In genomic region chr20:36259177-36259835, GRCh38 we compare ENCODE assay signal across 17 cellular contexts.
"Had no signal": no experiment of that assay in that cellular context is flagged by ENCODE, and none has a peak within 500 bp of the region (broad histone marks: within the 10 kb centered on the region; RNA-seq: fewer than 3 reads in every experiment).

No MANE protein-coding gene starts in this region.

- H3K27me3 Mint-ChIP-seq: activated CD4-positive, alpha-beta T cell treated with anti-CD3 and anti-CD28 coated beads, Interleukin-2, amount 10 ng/mL, durations not matched to agents 24 days and 14 days; activated T-helper 17 cell treated with anti-CD3 and anti-CD28 coated beads, Interleukin-2, amount 50 U/mL, for 72 hours had no signal

- DNase-seq: activated CD4-positive, alpha-beta T cell treated with anti-CD3 and anti-CD28 coated beads, Interleukin-2, amount 10 ng/mL, durations not matched to agents 24 days and 14 days; activated CD4-positive, CD25-positive, alpha-beta regulatory T cell; activated naive CD4-positive, alpha-beta T cell treated with Interleukin-2 at 50 U/mL for 16 hours; dermis blood vessel endothelial cell; erythroblast; heart right ventricle; left lung; mammary epithelial cell; naive B cell; retina; stimulated activated CD4-positive, alpha-beta T cell treated with anti-CD3 and anti-CD28 coated beads, Interleukin-15, amount 100 ng/mL, for 24 hours; stimulated activated CD4-positive, alpha-beta T cell treated with anti-CD3 and anti-CD28 coated beads, Interleukin-4, amount 100 ng/mL, for 24 hours; stimulated activated naive CD4-positive, alpha-beta T cell treated with Interleukin-2 at 50 U/mL for 16 hours; transverse colon had no signal

- H3K4me1 ChIP-seq: gastroesophageal sphincter, heart right ventricle, left lung, transverse colon had no signal

- H3K4me3 Mint-ChIP-seq: activated CD4-positive, alpha-beta T cell treated with anti-CD3 and anti-CD28 coated beads, Interleukin-2, amount 10 ng/mL, durations not matched to agents 24 days and 14 days; activated T-helper 17 cell treated with anti-CD3 and anti-CD28 coated beads, Interleukin-2, amount 50 U/mL, for 72 hours; naive B cell; T-helper 2 cell treated with Interferon-gamma antibody and Interleukin-4, amounts not matched to agents 5 μg/mL and 100 μg/mL, for 36 hours had no signal

- H3K27me3 ChIP-seq: gastroesophageal sphincter, left lung, transverse colon had no signal

- H3K27ac ChIP-seq: gastroesophageal sphincter, heart right ventricle, left lung, transverse colon had no signal

- H3K9me3 Mint-ChIP-seq: activated CD4-positive, alpha-beta T cell treated with anti-CD3 and anti-CD28 coated beads, Interleukin-2, amount 10 ng/mL, durations not matched to agents 24 days and 14 days; activated T-helper 17 cell treated with anti-CD3 and anti-CD28 coated beads, Interleukin-2, amount 50 U/mL, for 72 hours; naive B cell; T-helper 2 cell treated with Interferon-gamma antibody and Interleukin-4, amounts not matched to agents 5 μg/mL and 100 μg/mL, for 36 hours had no signal

- H3K9me3 ChIP-seq: gastroesophageal sphincter, heart right ventricle, left lung, transverse colon had no signal

- H3K27ac Mint-ChIP-seq: activated CD4-positive, alpha-beta T cell treated with anti-CD3 and anti-CD28 coated beads, Interleukin-2, amount 10 ng/mL, durations not matched to agents 24 days and 14 days; activated T-helper 17 cell treated with anti-CD3 and anti-CD28 coated beads, Interleukin-2, amount 50 U/mL, for 72 hours; T-helper 2 cell treated with Interferon-gamma antibody and Interleukin-4, amounts not matched to agents 5 μg/mL and 100 μg/mL, for 36 hours had no signal

- ATAC-seq: activated T-helper 17 cell treated with anti-CD3 and anti-CD28 coated beads, Interleukin-2, amount 50 U/mL, for 72 hours; gastroesophageal sphincter; heart right ventricle; left lung had no signal

- H3K4me1 Mint-ChIP-seq: activated CD4-positive, alpha-beta T cell treated with anti-CD3 and anti-CD28 coated beads, Interleukin-2, amount 10 ng/mL, durations not matched to agents 24 days and 14 days; activated T-helper 17 cell treated with anti-CD3 and anti-CD28 coated beads, Interleukin-2, amount 50 U/mL, for 72 hours; naive B cell had no signal

- H3K4me3 ChIP-seq: gastroesophageal sphincter, heart right ventricle, left lung, transverse colon had no signal
